Comparison of ENCODE assay signal across 21 cellular contexts in genomic region chr15:57403946-57404345, GRCh38. TPM values are rescaled to one million over a fixed set of nuclear protein-coding genes. Genes with fewer than 3 reads are reported as not detected.
"Had no signal": no experiment of that assay in that cellular context is flagged by ENCODE, and none has a peak within 500 bp of the region (broad histone marks: within the 10 kb centered on the region; RNA-seq: fewer than 3 reads in every experiment).

No MANE protein-coding gene starts in this region.

- H3K9me3 ChIP-seq: upper lobe of left lung had no signal

- H3K9me3 Mint-ChIP-seq: activated CD4-positive, alpha-beta memory T cell treated with anti-CD3 and anti-CD28 coated beads, Interleukin-2, amount 10 ng/mL, durations not matched to agents 7 days and 5 days; activated T-helper 17 cell treated with anti-CD3 and anti-CD28 coated beads, Interleukin-2, amount 50 U/mL, for 72 hours; immature natural killer cell; natural killer cell; stimulated activated naive CD8-positive, alpha-beta T cell treated with anti-CD3 and anti-CD28 coated beads, Interleukin-15, amount 100 ng/mL, for 72 hours had no signal

- H3K27me3 Mint-ChIP-seq: activated CD4-positive, alpha-beta memory T cell treated with anti-CD3 and anti-CD28 coated beads, Interleukin-2, amount 10 ng/mL, durations not matched to agents 7 days and 5 days had no signal

- H3K36me3 Mint-ChIP-seq: activated CD8-positive, alpha-beta memory T cell treated with anti-CD3 and anti-CD28 coated beads, Interleukin-2, amount 10 ng/mL, durations not matched to agents 7 days and 5 days; immature natural killer cell; natural killer cell had no signal

- H3K27me3 ChIP-seq: brain microvascular endothelial cell, upper lobe of left lung had no signal

- H3K27ac ChIP-seq: brain microvascular endothelial cell, upper lobe of left lung, WERI-Rb-1 had no signal

- DNase-seq: activated CD4-positive, alpha-beta memory T cell treated with anti-CD3 and anti-CD28 coated beads, Interleukin-2, amount 10 ng/mL, durations not matched to agents 7 days and 5 days; activated CD8-positive, alpha-beta memory T cell treated with anti-CD3 and anti-CD28 coated beads, Interleukin-2, amount 10 ng/mL, durations not matched to agents 7 days and 5 days; activated naive CD4-positive, alpha-beta T cell; brain microvascular endothelial cell; head of caudate nucleus; immature natural killer cell; kidney glomerular epithelial cell; mesenchymal stem cell; natural killer cell; occipital lobe; retina; stimulated activated CD4-positive, alpha-beta T cell treated with anti-CD3 and anti-CD28 coated beads, Interleukin-4, amount 100 ng/mL, for 1 hour; stimulated activated naive CD8-positive, alpha-beta T cell treated with anti-CD3 and anti-CD28 coated beads, Interleukin-15, amount 100 ng/mL, for 72 hours; SW 1271; T-helper 2 cell; upper lobe of left lung; WERI-Rb-1 had no signal

- H3K4me1 Mint-ChIP-seq: activated CD4-positive, alpha-beta memory T cell treated with anti-CD3 and anti-CD28 coated beads, Interleukin-2, amount 10 ng/mL, durations not matched to agents 7 days and 5 days; activated CD8-positive, alpha-beta memory T cell treated with anti-CD3 and anti-CD28 coated beads, Interleukin-2, amount 10 ng/mL, durations not matched to agents 7 days and 5 days; activated T-helper 17 cell treated with anti-CD3 and anti-CD28 coated beads, Interleukin-2, amount 50 U/mL, for 72 hours; immature natural killer cell; natural killer cell; stimulated activated naive CD8-positive, alpha-beta T cell treated with anti-CD3 and anti-CD28 coated beads, Interleukin-15, amount 100 ng/mL, for 72 hours had no signal

- H3K27ac Mint-ChIP-seq: activated CD4-positive, alpha-beta memory T cell treated with anti-CD3 and anti-CD28 coated beads, Interleukin-2, amount 10 ng/mL, durations not matched to agents 7 days and 5 days; activated CD8-positive, alpha-beta memory T cell treated with anti-CD3 and anti-CD28 coated beads, Interleukin-2, amount 10 ng/mL, durations not matched to agents 7 days and 5 days; activated T-helper 17 cell treated with anti-CD3 and anti-CD28 coated beads, Interleukin-2, amount 50 U/mL, for 72 hours; immature natural killer cell; natural killer cell; stimulated activated naive CD8-positive, alpha-beta T cell treated with anti-CD3 and anti-CD28 coated beads, Interleukin-15, amount 100 ng/mL, for 72 hours had no signal

- ATAC-seq: activated CD8-positive, alpha-beta memory T cell treated with anti-CD3 and anti-CD28 coated beads, Interleukin-2, amount 10 ng/mL, durations not matched to agents 7 days and 5 days; activated T-helper 17 cell treated with anti-CD3 and anti-CD28 coated beads, Interleukin-2, amount 50 U/mL, for 72 hours; natural killer cell; stimulated activated naive CD8-positive, alpha-beta T cell treated with anti-CD3 and anti-CD28 coated beads, Interleukin-15, amount 100 ng/mL, for 72 hours had no signal

- H3K4me3 ChIP-seq: coronary artery, upper lobe of left lung had no signal

- H3K36me3 ChIP-seq: brain microvascular endothelial cell, upper lobe of left lung, WERI-Rb-1 had no signal

- H3K4me3 Mint-ChIP-seq: activated CD4-positive, alpha-beta memory T cell treated with anti-CD3 and anti-CD28 coated beads, Interleukin-2, amount 10 ng/mL, durations not matched to agents 7 days and 5 days; activated CD8-positive, alpha-beta memory T cell treated with anti-CD3 and anti-CD28 coated beads, Interleukin-2, amount 10 ng/mL, durations not matched to agents 7 days and 5 days; activated T-helper 17 cell treated with anti-CD3 and anti-CD28 coated beads, Interleukin-2, amount 50 U/mL, for 72 hours; immature natural killer cell; natural killer cell; stimulated activated naive CD8-positive, alpha-beta T cell treated with anti-CD3 and anti-CD28 coated beads, Interleukin-15, amount 100 ng/mL, for 72 hours had no signal

- FAIRE-seq: endometrium, frontal cortex had no signal

RNA-seq across cellular contexts. Expression of gene CGNL1, which starts 27.6 kb away (rescaled TPM):
- total RNA-seq: activated CD4-positive, alpha-beta memory T cell treated with anti-CD3 and anti-CD28 coated beads, Interleukin-2, amount 10 ng/mL, durations not matched to agents 7 days and 5 days; activated CD8-positive, alpha-beta memory T cell treated with anti-CD3 and anti-CD28 coated beads, Interleukin-2, amount 10 ng/mL, durations not matched to agents 7 days and 5 days; activated T-helper 17 cell treated with anti-CD3 and anti-CD28 coated beads, Interleukin-2, amount 50 U/mL, for 72 hours; natural killer cell had no signal
- polyA plus RNA-seq: immature natural killer cell had no signal
